Comparison of ENCODE assay signal across 12 cellular contexts in genomic region chr14:100580316-100581227, GRCh38.
"Had no signal": no experiment of that assay in that cellular context is flagged by ENCODE, and none has a peak within 500 bp of the region (broad histone marks: within the 10 kb centered on the region; RNA-seq: fewer than 3 reads in every experiment).

No MANE protein-coding gene starts in this region.

- H3K4me3 ChIP-seq: ascending aorta, esophagus squamous epithelium, neural progenitor cell, testis had no signal

- ATAC-seq: stimulated activated naive CD8-positive, alpha-beta T cell treated with anti-CD3 and anti-CD28 coated beads, Interleukin-15, amount 100 ng/mL, for 72 hours; WTC11 had no signal

- H3K4me3 Mint-ChIP-seq: activated CD4-positive, alpha-beta T cell treated with anti-CD3 and anti-CD28 coated beads, Interleukin-2, amount 10 ng/mL, durations not matched to agents 7 days and 5 days; activated T-cell treated with anti-CD3 and anti-CD28 coated beads, Interleukin-2, amount 50 U/mL, for 24 hours; neural progenitor cell; stimulated activated naive CD8-positive, alpha-beta T cell treated with anti-CD3 and anti-CD28 coated beads, Interleukin-15, amount 100 ng/mL, for 72 hours; T-helper 1 cell treated with Interleukin-12 subunit alpha and Interleukin-12 subunit beta and Interleukin-4 antibody, amounts not matched to agents 30 μg/mL and 1 μg/mL, for 36 hours; WTC11 had no signal

- H3K27me3 Mint-ChIP-seq: activated T-cell treated with anti-CD3 and anti-CD28 coated beads, Interleukin-2, amount 50 U/mL, for 24 hours; stimulated activated naive CD8-positive, alpha-beta T cell treated with anti-CD3 and anti-CD28 coated beads, Interleukin-15, amount 100 ng/mL, for 72 hours had no signal

- H3K27ac ChIP-seq: ascending aorta, esophagus squamous epithelium, neural progenitor cell, testis had no signal

- H3K9ac ChIP-seq: neural progenitor cell had no signal

- DNase-seq: activated CD4-positive, alpha-beta T cell treated with anti-CD3 and anti-CD28 coated beads, Interleukin-2, amount 10 ng/mL, durations not matched to agents 7 days and 5 days; activated gamma-delta T cell; activated T-cell treated with anti-CD3 and anti-CD28 coated beads, Interleukin-2, amount 50 U/mL, for 24 hours; esophagus squamous epithelium; foreskin fibroblast; stimulated activated CD4-positive, alpha-beta T cell treated with anti-CD3 and anti-CD28 coated beads, Interleukin-4, amount 100 ng/mL, for 1 hour; stimulated activated naive CD8-positive, alpha-beta T cell treated with anti-CD3 and anti-CD28 coated beads, Interleukin-15, amount 100 ng/mL, for 72 hours; testis had no signal

- H3K9me3 ChIP-seq: ascending aorta, esophagus squamous epithelium, testis had no signal

- H3K9me3 Mint-ChIP-seq: activated CD4-positive, alpha-beta T cell treated with anti-CD3 and anti-CD28 coated beads, Interleukin-2, amount 10 ng/mL, durations not matched to agents 7 days and 5 days; activated T-cell treated with anti-CD3 and anti-CD28 coated beads, Interleukin-2, amount 50 U/mL, for 24 hours; neural progenitor cell; stimulated activated naive CD8-positive, alpha-beta T cell treated with anti-CD3 and anti-CD28 coated beads, Interleukin-15, amount 100 ng/mL, for 72 hours; T-helper 1 cell treated with Interleukin-12 subunit alpha and Interleukin-12 subunit beta and Interleukin-4 antibody, amounts not matched to agents 30 μg/mL and 1 μg/mL, for 36 hours; WTC11 had no signal

- H3K36me3 Mint-ChIP-seq: neural progenitor cell, WTC11 had no signal

- H3K4me1 ChIP-seq: ascending aorta, esophagus squamous epithelium, neural progenitor cell, testis had no signal

- H3K27ac Mint-ChIP-seq: activated CD4-positive, alpha-beta T cell treated with anti-CD3 and anti-CD28 coated beads, Interleukin-2, amount 10 ng/mL, durations not matched to agents 7 days and 5 days; activated T-cell treated with anti-CD3 and anti-CD28 coated beads, Interleukin-2, amount 50 U/mL, for 24 hours; neural progenitor cell; stimulated activated naive CD8-positive, alpha-beta T cell treated with anti-CD3 and anti-CD28 coated beads, Interleukin-15, amount 100 ng/mL, for 72 hours; T-helper 1 cell treated with Interleukin-12 subunit alpha and Interleukin-12 subunit beta and Interleukin-4 antibody, amounts not matched to agents 30 μg/mL and 1 μg/mL, for 36 hours had no signal

- H3K4me1 Mint-ChIP-seq: activated CD4-positive, alpha-beta T cell treated with anti-CD3 and anti-CD28 coated beads, Interleukin-2, amount 10 ng/mL, durations not matched to agents 7 days and 5 days; neural progenitor cell; stimulated activated naive CD8-positive, alpha-beta T cell treated with anti-CD3 and anti-CD28 coated beads, Interleukin-15, amount 100 ng/mL, for 72 hours; WTC11 had no signal

- H3K36me3 ChIP-seq: ascending aorta, esophagus squamous epithelium, neural progenitor cell had no signal

- H3K27me3 ChIP-seq: ascending aorta, testis had no signal
